ENCODE assay signal across 20 cellular contexts in the genomic region with DNA sequence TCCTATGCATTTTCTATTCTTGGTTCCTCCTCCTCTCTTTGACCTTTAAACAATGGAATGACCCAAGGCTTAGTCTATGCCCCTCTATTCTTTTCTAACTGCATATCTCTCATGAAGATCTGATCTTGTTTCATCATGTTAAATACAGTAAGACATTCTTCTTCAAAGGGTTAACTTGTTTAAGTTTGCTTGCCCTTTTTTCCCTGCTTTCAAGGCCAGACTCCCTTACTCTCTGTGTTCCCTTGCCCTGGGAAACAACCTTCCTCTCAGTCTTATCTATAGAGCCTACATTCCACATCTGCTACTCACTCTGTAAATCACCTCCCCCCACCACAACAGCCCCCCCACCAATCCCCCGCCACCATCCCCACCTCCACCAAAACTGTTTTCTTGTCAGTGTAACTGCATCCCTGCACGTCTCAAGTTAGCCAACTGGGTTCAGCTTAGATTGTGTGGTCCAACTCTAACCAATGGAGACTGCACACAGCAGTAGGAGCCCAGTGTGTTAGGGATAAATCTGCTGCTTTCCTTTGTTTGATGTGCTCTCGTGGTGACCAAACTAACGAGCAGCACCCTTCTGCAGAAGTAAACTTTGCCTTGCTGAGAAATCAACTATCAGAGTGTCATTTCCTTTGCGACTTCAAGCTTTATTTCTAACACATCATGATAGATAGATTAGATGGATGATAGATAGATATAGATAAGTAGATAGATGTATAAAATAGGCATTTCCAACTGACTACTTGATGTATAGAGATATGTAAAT. TPM values are rescaled to one million over a fixed set of nuclear protein-coding genes. Genes with fewer than 3 reads are reported as not detected.
A peak's percentile ranks its signal among the peaks of the same experiment; 100 is the strongest.
DNase-seq lines count a peak whose midpoint lies in the region; ATAC-seq, FAIRE-seq and TF ChIP-seq lines count a peak whose summit lies in the region.
"Had no signal": no experiment of that assay in that cellular context is flagged by ENCODE, and none has a peak within 500 bp of the region (broad histone marks: within the 10 kb centered on the region; RNA-seq: fewer than 3 reads in every experiment).

No MANE protein-coding gene starts in this region.

- no peak overlapping the region for H3K9ac ChIP-seq in HepG2 (ENCODE audit: insufficient read depth, low read depth, low read length)

- POLR2A ChIA-PET in HepG2 (lab: Yijun Ruan, JAX), result interaction anchor here (0.8 to 5.2 kb wide), 5 partner anchors 8 to 68 kb away, joined by 4 to 21 read pairs (median 9); a partner anchor contains a TSS

- H4K20me1 ChIP-seq in HepG2 (ENCODE audit: insufficient read depth, low read length), result no peaks in the 10 kb centered on the region
- no peaks in the 10 kb centered on the region for H4K20me1 ChIP-seq in hepatocyte (ENCODE audit: insufficient read depth, poor library complexity, severe bottlenecking)

- H3K27me3 ChIP-seq in HepG2 (ENCODE audit: control insufficient read depth in 1 of 2, insufficient read depth in 2 of 2, low read length in 2 of 2), result no peaks in the 10 kb centered on the region
- H3K27me3 ChIP-seq in right lobe of liver, result no peaks in the 10 kb centered on the region
- no peaks in the 10 kb centered on the region for H3K27me3 ChIP-seq in hepatocyte

- H3K36me3 ChIP-seq in HepG2 (replicated peaks in 1 of 2; ENCODE audit: control insufficient read depth in 1 of 2, insufficient read depth in 2 of 2, low read length in 2 of 2) (peaks cover 6 to 34% of the 10 kb centered on the region in 2 experiments), right lobe of liver (no peaks in the 10 kb centered on the region), hepatocyte (replicated peaks; ENCODE audit: insufficient read depth, low read depth) (no peaks in the 10 kb centered on the region)

- H3K4me3 ChIP-seq in HepG2 (replicated peaks in 1 of 3; ENCODE audit: insufficient read depth in 1 of 3, low read depth in 2 of 3, low read length in 3 of 3), result no peak overlapping the region
- no peak overlapping the region for H3K4me3 ChIP-seq in right lobe of liver
- H3K4me3 ChIP-seq in hepatocyte, result no peak overlapping the region
- H3K4me3 ChIP-seq: GM12878, GM23338 had no signal

- TF ChIP-seq CTCF in HepG2 (CRISPR knock-in tag; IDR thresholded peaks at IDR 0.05) (no peak), right lobe of liver (IDR thresholded peaks at IDR 0.05) (no peak), hepatocyte (IDR thresholded peaks at IDR 0.05; ENCODE audit: poor library complexity) (no peak)

- TF ChIP-seq EP300 in HepG2 (IDR thresholded peaks at IDR 0.05; ENCODE audit: low read depth in 2 of 2, low read length in 2 of 2), result peak in 1 of 2 experiments; percentile 59; a peak in 2 of 4 replicates
- no peak; the same call in 1 of the 2 replicates for TF ChIP-seq EP300 in HepG2 (CRISPR knock-in tag; IDR thresholded peaks at IDR 0.05; ENCODE audit: borderline replicate concordance)

- ATAC-seq in HepG2 (peak; percentile 55), right lobe of liver (no peak), HG03025 (IDR thresholded peaks at IDR 0.05; ENCODE audit: low FRiP score, unreplicated experiment) (no peak)
- ATAC-seq: GM12878, GM23338, HCT116 had no signal

- H3K79me2 ChIP-seq in HepG2 (ENCODE audit: insufficient read depth, low read length) (no peaks in the 10 kb centered on the region), hepatocyte (peaks cover 51% of the 10 kb centered on the region)

- H3K9me3 ChIP-seq in HepG2 (ENCODE audit: low read length) (peaks cover 16% of the 10 kb centered on the region), right lobe of liver (no peaks in the 10 kb centered on the region), hepatocyte (ENCODE audit: low read depth) (no peaks in the 10 kb centered on the region)

- CTCF ChIA-PET in HepG2 (lab: Yijun Ruan, JAX; ENCODE audit: low intra/inter-chr PET ratio, low total read pairs), result no interaction called here

- H2AFZ ChIP-seq in HepG2 (ENCODE audit: low read length), result no peak overlapping the region
- no peak overlapping the region for H2AFZ ChIP-seq in hepatocyte
- H2AFZ ChIP-seq: GM23338 had no signal

- H3K4me1 ChIP-seq in HepG2 (ENCODE audit: insufficient read depth, low read length) (peaks cover 31% of the 10 kb centered on the region), right lobe of liver (no peaks in the 10 kb centered on the region), hepatocyte (ENCODE audit: insufficient read depth) (peaks cover 38% of the 10 kb centered on the region)

- DNase-seq in HepG2 (ENCODE audit: low spot score), result peak; percentile 82
- DNase-seq in right lobe of liver, result no peak
- peak; percentile 15 for DNase-seq in hepatocyte (ENCODE audit: low spot score)
- peak; percentile 15 for DNase-seq in renal cortical epithelial cell (ENCODE audit: low read depth)
- DNase-seq in GM19240 (ENCODE audit: insufficient read length, low spot score), result no peak
- no peak for DNase-seq in stimulated activated CD4-positive, alpha-beta T cell treated with anti-CD3 and anti-CD28 coated beads, Interleukin-12 subunit alpha, Interleukin-12 subunit beta, amount 100 ng/mL, for 4 hours
- DNase-seq: 8988T; C1 segment of cervical spinal cord; Calu3; CD4-positive, alpha-beta memory T cell; COR-L47; DMS79; EL; GDM1; H9 had no signal

- no peaks in the 10 kb centered on the region for H3K9me2 ChIP-seq in hepatocyte (replicated peaks; ENCODE audit: insufficient read depth)

- in situ Hi-C loops in HepG2 (cut with HindIII; ENCODE audit: extremely low pct_ligation_motif_present, low pct_unique_long_range_greater_than_20kb), result no loop called here

- TF ChIP-seq POLR2A in HepG2 (IDR thresholded peaks at IDR 0.05; ENCODE audit: insufficient read depth in 1 of 2, low read depth in 2 of 2, low read length in 2 of 2) (no peak), right lobe of liver (IDR thresholded peaks at IDR 0.05) (no peak)

- intact Hi-C loops in HepG2 (cut with micrococcal nuclease; ENCODE audit: unreplicated experiment) (no loop called here), right lobe of liver (cut with DNase I) (no loop called here)

- WGBS in HepG2 (ENCODE audit: low lambda C conversion rate), result 89% methylated on average over 5 of the region's 5 CpGs
- 89% methylated on average over 5 of the region's 5 CpGs for WGBS in right lobe of liver (ENCODE audit: insufficient coverage, low coverage, low lambda C conversion rate, missing lambda C conversion rate)
- WGBS in hepatocyte (ENCODE audit: low lambda C conversion rate, missing lambda C conversion rate), result 18% methylated on average over 5 of the region's 5 CpGs

- H3K27ac ChIP-seq in HepG2 (ENCODE audit: extremely low read length, insufficient read depth, low read length) (peak overlapping the region; percentile 4), right lobe of liver (no peak overlapping the region), hepatocyte (peak overlapping the region; percentile 55)

- no peak overlapping the region for H3K4me2 ChIP-seq in HepG2 (ENCODE audit: low read depth, low read length)
- peak overlapping the region; percentile 14 for H3K4me2 ChIP-seq in hepatocyte
- H3K4me2 ChIP-seq: GM23338 had no signal

- no peak for FAIRE-seq in HepG2 (lab: Jason Lieb, UNC)
- FAIRE-seq: GM12878, GM19239 had no signal

- no TSS peak for BruUV-seq in HepG2 (replicated peaks; lab: Mats Ljungman, UMichigan)

- no peak for TF ChIP-seq RAD21 in HepG2 (CRISPR knock-in tag; IDR thresholded peaks at IDR 0.05)

TF ChIP-seq in HepG2, 621 proteins besides CTCF, POLR2A, EP300 and RAD21 (continues in another document):
- TF ChIP-seq ZNF709 (CRISPR knock-in tag; IDR thresholded peaks at IDR 0.05) (no peak), CREB1 (IDR thresholded peaks at IDR 0.05) (no peak), CREB1 (CRISPR knock-in tag; IDR thresholded peaks at IDR 0.05) (no peak), GTF3A (CRISPR knock-in tag; conservative IDR thresholded peaks at IDR 0.05) (no peak)

RNA-seq across cellular contexts. Expression of a gene that starts 12.6 kb away (rescaled TPM):
- 83.7 and 95.6 TPM in 2 replicates for total RNA-seq in HepG2 (2016; rRNA removed; fragmentation: Illumina TruSeq; extraction: Trizol)
- total RNA-seq in HepG2 (2016; cell fraction: cytosol; rRNA removed; fragmentation: Illumina TruSeq; extraction: Trizol; ENCODE audit: low read depth), result 5.7 and 7.4 TPM in 2 replicates
- total RNA-seq in HepG2 (2016; cell fraction: insoluble cytoplasmic fraction; rRNA removed; fragmentation: Illumina TruSeq; extraction: Trizol), result 84.1 and 87.4 TPM in 2 replicates
- 27.3 and 28.3 TPM in 2 replicates for total RNA-seq in HepG2 (2016; cell fraction: membrane; rRNA removed; fragmentation: Illumina TruSeq; extraction: Trizol)
- total RNA-seq in HepG2 (2016; cell fraction: nucleus; rRNA removed; fragmentation: Illumina TruSeq; extraction: Trizol), result 151 and 157 TPM in 2 replicates
- 13.0 and 20.5 TPM in 2 replicates for polyA plus RNA-seq in HepG2 (2011; rRNA removed)
- polyA plus RNA-seq in HepG2 (2011; cell fraction: cytosol; rRNA removed), result 8.5 and 11.9 TPM in 2 replicates
- polyA plus RNA-seq in HepG2 (2011; cell fraction: nucleus; rRNA removed), result 9.9 and 12.6 TPM in 2 replicates
- polyA plus RNA-seq in HepG2 (2012), result 18.7 and 45.9 TPM in 2 replicates
- 3.5 and 3.8 TPM in 2 replicates for polyA plus RNA-seq in HepG2 (2016; cell fraction: cytosol; fragmentation: Illumina TruSeq; extraction: Trizol; ENCODE audit: low read depth)
- polyA plus RNA-seq in HepG2 (2016; cell fraction: insoluble cytoplasmic fraction; fragmentation: Illumina TruSeq; extraction: Trizol; ENCODE audit: low read depth), result 37.0 and 39.6 TPM in 2 replicates
- polyA plus RNA-seq in HepG2 (2016; cell fraction: membrane; fragmentation: Illumina TruSeq; extraction: Trizol; ENCODE audit: low read depth), result 8.8 and 10.3 TPM in 2 replicates
- 45.3 and 58.4 TPM in 2 replicates for polyA plus RNA-seq in HepG2 (2016; cell fraction: nucleus; fragmentation: Illumina TruSeq; extraction: Trizol; ENCODE audit: insufficient read depth, low read depth)
- 0.09 and 18.0 TPM in 2 replicates for polyA minus RNA-seq in HepG2 (2011; rRNA and poly(A)+ RNA removed; ENCODE audit: low replicate concordance)
- 14.0 and 19.8 TPM in 2 replicates for polyA minus RNA-seq in HepG2 (2011; cell fraction: cytosol; rRNA and poly(A)+ RNA removed)
- polyA minus RNA-seq in HepG2 (2011; cell fraction: nucleus; rRNA and poly(A)+ RNA removed), result 91.3 and 96.6 TPM in 2 replicates
- 10 to 100 TPM; 16.4 to 25.6 (median 24.8) TPM for total RNA-seq in right lobe of liver
- 47.6 and 50.9 TPM in 2 replicates for total RNA-seq in hepatocyte
- 30.9 and 36.3 TPM in 2 replicates for polyA plus RNA-seq in hepatocyte
- 4.2 and 46.9 TPM in 2 replicates for total RNA-seq in renal cortical epithelial cell

Comparison
In these comparisons a context has a peak if more than half of its experiments do, and no peak if none do; other contexts are left out.
1. DNase-seq: peak in HepG2 (single experiment), hepatocyte (single experiment) and renal cortical epithelial cell (single experiment); none in right lobe of liver (0 of 3), GM19240 (single experiment) and stimulated activated CD4-positive, alpha-beta T cell treated with anti-CD3 and anti-CD28 coated beads, Interleukin-12 subunit alpha, Interleukin-12 subunit beta, amount 100 ng/mL, for 4 hours (single experiment).
2. H3K27ac ChIP-seq: peak in HepG2 (single experiment) and hepatocyte (single experiment); none in right lobe of liver (0 of 3).